33 cellular contexts compared by ENCODE assay signal in the genomic region with DNA sequence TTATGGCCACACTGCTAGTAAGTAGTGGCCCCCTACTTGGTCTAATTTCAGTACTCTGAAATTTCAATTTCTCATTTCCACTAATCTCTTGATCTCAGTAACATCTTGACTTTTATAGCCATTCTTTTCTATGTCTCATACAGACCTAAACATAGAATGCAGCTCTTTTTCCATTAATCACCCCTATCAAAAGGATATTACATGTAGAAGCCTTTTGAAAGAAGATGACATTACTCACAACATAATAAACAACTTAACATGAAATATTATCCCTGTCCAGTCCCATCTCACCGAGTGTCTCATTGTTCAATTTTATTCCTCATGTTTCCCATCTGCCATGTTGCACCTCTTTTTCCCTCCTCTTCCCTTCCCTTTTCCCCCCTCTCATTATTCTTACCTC.
"Had no signal": no experiment of that assay in that cellular context is flagged by ENCODE, and none has a peak within 500 bp of the region (broad histone marks: within the 10 kb centered on the region; RNA-seq: fewer than 3 reads in every experiment).

No MANE protein-coding gene starts in this region.

- H3K4me1 Mint-ChIP-seq: activated B cell treated with CpG ODN at 0.5 μM for 24 hours; activated CD4-positive, alpha-beta memory T cell treated with anti-CD3 and anti-CD28 coated beads, Interleukin-2, amount 10 ng/mL, durations not matched to agents 7 days and 5 days; activated CD4-positive, alpha-beta T cell treated with anti-CD3 and anti-CD28 coated beads, Interleukin-2, amount 10 ng/mL, durations not matched to agents 7 days and 5 days; activated CD8-positive, alpha-beta memory T cell treated with anti-CD3 and anti-CD28 coated beads, Interleukin-2, amount 10 ng/mL, durations not matched to agents 7 days and 5 days; activated naive CD4-positive, alpha-beta T cell treated with anti-CD3 and anti-CD28 coated beads, Interleukin-2, amount 10 ng/mL, durations not matched to agents 7 days and 5 days; activated naive CD4-positive, alpha-beta T cell treated with anti-CD3 and anti-CD28 coated beads, Interleukin-2, amount 50 U/mL, for 24 hours; activated naive CD8-positive, alpha-beta T cell treated with anti-CD3 and anti-CD28 coated beads, Interleukin-2, amount 10 ng/mL, durations not matched to agents 7 days and 5 days; activated naive CD8-positive, alpha-beta T cell treated with anti-CD3 and anti-CD28 coated beads, Interleukin-2, amount 50 U/mL, for 24 hours had no signal

- FAIRE-seq: TTC549 had no signal

- H3K27me3 Mint-ChIP-seq: activated B cell treated with CpG ODN at 0.5 μM for 24 hours; activated CD4-positive, alpha-beta memory T cell treated with anti-CD3 and anti-CD28 coated beads, Interleukin-2, amount 10 ng/mL, durations not matched to agents 7 days and 5 days; activated CD4-positive, alpha-beta T cell treated with anti-CD3 and anti-CD28 coated beads, Interleukin-2, amount 10 ng/mL, durations not matched to agents 7 days and 5 days; activated CD8-positive, alpha-beta memory T cell treated with anti-CD3 and anti-CD28 coated beads, Interleukin-2, amount 10 ng/mL, durations not matched to agents 7 days and 5 days; activated naive CD4-positive, alpha-beta T cell treated with anti-CD3 and anti-CD28 coated beads, Interleukin-2, amount 10 ng/mL, durations not matched to agents 7 days and 5 days; activated naive CD4-positive, alpha-beta T cell treated with anti-CD3 and anti-CD28 coated beads, Interleukin-2, amount 50 U/mL, for 24 hours; activated naive CD8-positive, alpha-beta T cell; activated naive CD8-positive, alpha-beta T cell treated with anti-CD3 and anti-CD28 coated beads, Interleukin-2, amount 50 U/mL, for 24 hours had no signal

- H3K9me3 Mint-ChIP-seq: activated B cell treated with CpG ODN at 0.5 μM for 24 hours; activated CD4-positive, alpha-beta memory T cell treated with anti-CD3 and anti-CD28 coated beads, Interleukin-2, amount 10 ng/mL, durations not matched to agents 7 days and 5 days; activated CD4-positive, alpha-beta T cell treated with anti-CD3 and anti-CD28 coated beads, Interleukin-2, amount 10 ng/mL, durations not matched to agents 7 days and 5 days; activated naive CD4-positive, alpha-beta T cell treated with anti-CD3 and anti-CD28 coated beads, Interleukin-2, amount 10 ng/mL, durations not matched to agents 7 days and 5 days; activated naive CD4-positive, alpha-beta T cell treated with anti-CD3 and anti-CD28 coated beads, Interleukin-2, amount 50 U/mL, for 24 hours; activated naive CD8-positive, alpha-beta T cell treated with anti-CD3 and anti-CD28 coated beads, Interleukin-2, amount 10 ng/mL, durations not matched to agents 7 days and 5 days; activated naive CD8-positive, alpha-beta T cell treated with anti-CD3 and anti-CD28 coated beads, Interleukin-2, amount 50 U/mL, for 24 hours; activated T-cell treated with anti-CD3 and anti-CD28 coated beads, Interleukin-2, amount 50 U/mL, for 24 hours; activated T-helper 2 cell treated with anti-CD3 and anti-CD28 coated beads, Interferon-gamma antibody, Interleukin-2, Interleukin-4, amounts not matched to agents 10 μg/mL and 5 μg/mL and 100 μg/mL, durations not matched to agents 14 hours and 24 hours and 36 hours; T-helper 2 cell treated with Interferon-gamma antibody and Interleukin-4, amounts not matched to agents 5 μg/mL and 100 μg/mL, for 36 hours had no signal

- H3K9me3 ChIP-seq: ascending aorta, body of pancreas, breast epithelium had no signal

- H3K27ac ChIP-seq: ascending aorta, body of pancreas, brain microvascular endothelial cell, breast epithelium, VCaP had no signal

- H3K4me3 ChIP-seq: ascending aorta, body of pancreas, breast epithelium had no signal

- DNase-seq: activated B cell treated with CpG ODN at 0.5 μM for 24 hours; activated CD4-positive, alpha-beta memory T cell treated with anti-CD3 and anti-CD28 coated beads, Interleukin-2, amount 10 ng/mL, durations not matched to agents 7 days and 5 days; activated CD4-positive, alpha-beta T cell treated with anti-CD3 and anti-CD28 coated beads for 48 hours; activated CD4-positive, alpha-beta T cell treated with anti-CD3 and anti-CD28 coated beads, Interleukin-2, amount 10 ng/mL, durations not matched to agents 7 days and 5 days; activated CD4-positive, alpha-beta T cell treated with anti-CD3 and anti-CD28 coated beads, Interleukin-2, amount 50 U/mL, for 48 hours; activated CD4-positive, CD25-positive, alpha-beta regulatory T cell treated with anti-CD3 and anti-CD28 coated beads, Interleukin-2, amount 50 U/mL, for 72 hours; activated CD8-positive, alpha-beta memory T cell treated with anti-CD3 and anti-CD28 coated beads for 24 hours; activated CD8-positive, alpha-beta memory T cell treated with anti-CD3 and anti-CD28 coated beads, Interleukin-2, amount 10 ng/mL, durations not matched to agents 7 days and 5 days; activated CD8-positive, alpha-beta memory T cell treated with anti-CD3 and anti-CD28 coated beads, Interleukin-2, amount 50 U/mL, for 48 hours; activated CD8-positive, alpha-beta T cell treated with anti-CD3 and anti-CD28 coated beads, Interleukin-2, amount 10 ng/mL, durations not matched to agents 7 days and 5 days; activated effector memory CD4-positive, alpha-beta T cell treated with Interleukin-2 at 50 U/mL for 16 hours; activated gamma-delta T cell; activated naive CD4-positive, alpha-beta T cell treated with anti-CD3 and anti-CD28 coated beads, Interleukin-2, amount 10 ng/mL, durations not matched to agents 7 days and 5 days; activated naive CD4-positive, alpha-beta T cell treated with Interleukin-2 at 50 U/mL for 16 hours; activated naive CD8-positive, alpha-beta T cell treated with anti-CD3 and anti-CD28 coated beads, Interleukin-2, amount 10 ng/mL, durations not matched to agents 7 days and 5 days; activated naive CD8-positive, alpha-beta T cell treated with anti-CD3 and anti-CD28 coated beads, Interleukin-2, amount 50 U/mL, for 24 hours; activated T-cell treated with anti-CD3 and anti-CD28 coated beads, Interleukin-2, amount 50 U/mL, for 24 hours; activated T-cell treated with anti-CD3 and anti-CD28 coated beads, Interleukin-2, amount 50 U/mL, for 48 hours; amygdala; anterior cingulate cortex; body of pancreas; brain microvascular endothelial cell; central memory CD4-positive, alpha-beta T cell; T-helper 2 cell; T-helper 9 cell had no signal

- H3K36me3 ChIP-seq: ascending aorta, brain microvascular endothelial cell, breast epithelium had no signal

- H3K36me3 Mint-ChIP-seq: activated CD8-positive, alpha-beta memory T cell treated with anti-CD3 and anti-CD28 coated beads, Interleukin-2, amount 10 ng/mL, durations not matched to agents 7 days and 5 days; activated naive CD4-positive, alpha-beta T cell treated with anti-CD3 and anti-CD28 coated beads, Interleukin-2, amount 10 ng/mL, durations not matched to agents 7 days and 5 days; activated naive CD4-positive, alpha-beta T cell treated with anti-CD3 and anti-CD28 coated beads, Interleukin-2, amount 50 U/mL, for 24 hours; activated naive CD8-positive, alpha-beta T cell; activated naive CD8-positive, alpha-beta T cell treated with anti-CD3 and anti-CD28 coated beads, Interleukin-2, amount 10 ng/mL, durations not matched to agents 7 days and 5 days had no signal

- H3K27me3 ChIP-seq: ascending aorta, body of pancreas, brain microvascular endothelial cell had no signal

- H3K4me1 ChIP-seq: ascending aorta, breast epithelium had no signal

- ATAC-seq: activated CD8-positive, alpha-beta memory T cell treated with anti-CD3 and anti-CD28 coated beads, Interleukin-2, amount 10 ng/mL, durations not matched to agents 7 days and 5 days; activated CD8-positive, alpha-beta T cell treated with anti-CD3 and anti-CD28 coated beads, Interleukin-2, amount 10 ng/mL, durations not matched to agents 7 days and 5 days; activated naive CD8-positive, alpha-beta T cell treated with anti-CD3 and anti-CD28 coated beads, Interleukin-2, amount 50 U/mL, for 24 hours; body of pancreas had no signal

- H3K4me3 Mint-ChIP-seq: activated B cell treated with CpG ODN at 0.5 μM for 24 hours; activated CD4-positive, alpha-beta memory T cell treated with anti-CD3 and anti-CD28 coated beads, Interleukin-2, amount 10 ng/mL, durations not matched to agents 7 days and 5 days; activated CD4-positive, alpha-beta T cell treated with anti-CD3 and anti-CD28 coated beads, Interleukin-2, amount 10 ng/mL, durations not matched to agents 7 days and 5 days; activated CD8-positive, alpha-beta memory T cell treated with anti-CD3 and anti-CD28 coated beads, Interleukin-2, amount 10 ng/mL, durations not matched to agents 7 days and 5 days; activated CD8-positive, alpha-beta T cell treated with anti-CD3 and anti-CD28 coated beads, Interleukin-2, amount 10 ng/mL, durations not matched to agents 7 days and 5 days; activated naive CD4-positive, alpha-beta T cell treated with anti-CD3 and anti-CD28 coated beads, Interleukin-2, amount 10 ng/mL, durations not matched to agents 7 days and 5 days; activated naive CD4-positive, alpha-beta T cell treated with anti-CD3 and anti-CD28 coated beads, Interleukin-2, amount 50 U/mL, for 24 hours; activated naive CD8-positive, alpha-beta T cell; activated naive CD8-positive, alpha-beta T cell treated with anti-CD3 and anti-CD28 coated beads, Interleukin-2, amount 10 ng/mL, durations not matched to agents 7 days and 5 days; activated naive CD8-positive, alpha-beta T cell treated with anti-CD3 and anti-CD28 coated beads, Interleukin-2, amount 50 U/mL, for 24 hours; activated T-cell treated with anti-CD3 and anti-CD28 coated beads, Interleukin-2, amount 50 U/mL, for 24 hours; T-helper 2 cell treated with Interferon-gamma antibody and Interleukin-4, amounts not matched to agents 5 μg/mL and 100 μg/mL, for 36 hours had no signal

- H3K27ac Mint-ChIP-seq: activated B cell treated with CpG ODN at 0.5 μM for 24 hours; activated CD4-positive, alpha-beta memory T cell treated with anti-CD3 and anti-CD28 coated beads, Interleukin-2, amount 10 ng/mL, durations not matched to agents 7 days and 5 days; activated CD4-positive, alpha-beta T cell treated with anti-CD3 and anti-CD28 coated beads, Interleukin-2, amount 10 ng/mL, durations not matched to agents 7 days and 5 days; activated CD8-positive, alpha-beta memory T cell treated with anti-CD3 and anti-CD28 coated beads, Interleukin-2, amount 10 ng/mL, durations not matched to agents 7 days and 5 days; activated CD8-positive, alpha-beta T cell treated with anti-CD3 and anti-CD28 coated beads, Interleukin-2, amount 10 ng/mL, durations not matched to agents 7 days and 5 days; activated naive CD4-positive, alpha-beta T cell treated with anti-CD3 and anti-CD28 coated beads, Interleukin-2, amount 10 ng/mL, durations not matched to agents 7 days and 5 days; activated naive CD4-positive, alpha-beta T cell treated with anti-CD3 and anti-CD28 coated beads, Interleukin-2, amount 50 U/mL, for 24 hours; activated naive CD8-positive, alpha-beta T cell; activated naive CD8-positive, alpha-beta T cell treated with anti-CD3 and anti-CD28 coated beads, Interleukin-2, amount 10 ng/mL, durations not matched to agents 7 days and 5 days; activated naive CD8-positive, alpha-beta T cell treated with anti-CD3 and anti-CD28 coated beads, Interleukin-2, amount 50 U/mL, for 24 hours; activated T-cell treated with anti-CD3 and anti-CD28 coated beads, Interleukin-2, amount 50 U/mL, for 24 hours; activated T-helper 2 cell treated with anti-CD3 and anti-CD28 coated beads, Interferon-gamma antibody, Interleukin-2, Interleukin-4, amounts not matched to agents 10 μg/mL and 5 μg/mL and 100 μg/mL, durations not matched to agents 14 hours and 24 hours and 36 hours; T-helper 2 cell treated with Interferon-gamma antibody and Interleukin-4, amounts not matched to agents 5 μg/mL and 100 μg/mL, for 36 hours had no signal
